ENCODE assay signal across 25 cellular contexts in the genomic region with DNA sequence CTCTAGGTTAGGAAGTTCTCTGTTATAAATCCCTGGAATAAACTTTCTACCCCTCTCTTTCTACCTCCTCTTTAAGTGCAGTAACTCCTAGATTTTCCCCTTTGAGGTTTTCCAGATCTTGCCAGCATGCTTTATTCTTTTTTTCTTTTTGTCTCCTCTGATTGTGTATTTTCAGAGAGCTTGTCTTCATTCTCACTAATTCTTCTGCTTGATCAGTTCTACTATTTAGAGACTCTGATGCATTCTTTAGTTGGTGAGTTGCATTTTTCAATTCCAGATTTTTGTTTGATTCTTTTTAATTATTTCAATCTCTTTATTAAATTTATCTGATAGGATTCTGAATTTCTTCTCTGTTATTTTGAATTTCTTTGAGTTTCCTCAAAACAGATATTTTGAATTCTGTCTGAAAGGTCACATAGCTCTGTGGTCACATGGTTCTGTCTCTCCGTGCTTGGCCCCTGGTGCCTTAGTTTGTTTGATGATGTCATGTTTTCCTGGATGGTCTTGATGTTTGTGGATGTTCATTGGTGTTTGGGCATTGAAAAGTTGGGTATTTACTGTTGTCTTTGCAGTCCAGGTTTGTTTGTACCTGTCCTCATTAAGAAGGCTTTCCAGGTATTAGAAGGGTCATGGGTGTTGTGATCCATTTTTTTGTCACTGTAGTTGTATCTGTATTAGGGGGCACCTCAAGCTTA.
"Had no signal": no experiment of that assay in that cellular context is flagged by ENCODE, and none has a peak within 500 bp of the region (broad histone marks: within the 10 kb centered on the region; RNA-seq: fewer than 3 reads in every experiment).

No MANE protein-coding gene starts in this region.

- H3K27me3 ChIP-seq: esophagus squamous epithelium, left lung, neural progenitor cell, right lobe of liver, testis, tibial artery had no signal

- H2AFZ ChIP-seq: neural progenitor cell, parathyroid adenoma had no signal

- DNase-seq: cortex of kidney; effector memory CD8-positive, alpha-beta T cell; erythroblast; esophagus squamous epithelium; foreskin melanocyte; left cardiac atrium; left lung; mesenchymal stem cell; mucosa of descending colon; naive B cell; right lobe of liver; small intestine; stimulated activated CD4-positive, alpha-beta T cell treated with anti-CD3 and anti-CD28 coated beads, Interleukin-15, amount 100 ng/mL, for 24 hours; stimulated activated CD4-positive, alpha-beta T cell treated with anti-CD3 and anti-CD28 coated beads, Interleukin-2, amount 100 ng/mL, for 48 hours; stimulated activated naive CD4-positive, alpha-beta T cell; substantia nigra; testis; tibial artery had no signal

- FAIRE-seq: endometrium, small intestine had no signal

- H3K36me3 ChIP-seq: esophagus squamous epithelium, left lung, right lobe of liver, tibial artery had no signal

- H3K4me2 ChIP-seq: neural progenitor cell had no signal

- H3K4me3 Mint-ChIP-seq: effector memory CD8-positive, alpha-beta T cell; mesothelial cell of epicardium; nephron; neural progenitor cell; type B pancreatic cell had no signal

- H3K4me1 ChIP-seq: esophagus squamous epithelium, left lung, parathyroid adenoma, right lobe of liver, testis had no signal

- ATAC-seq: effector memory CD8-positive, alpha-beta T cell; left cardiac atrium; left lung; mucosa of descending colon had no signal

- H3K4me3 ChIP-seq: esophagus squamous epithelium, left lung, mucosa of descending colon, neural progenitor cell, right lobe of liver, testis, tibial artery had no signal

- H3K9ac ChIP-seq: neural progenitor cell, parathyroid adenoma had no signal

- H3K27ac Mint-ChIP-seq: effector memory CD8-positive, alpha-beta T cell; mesothelial cell of epicardium; nephron; neural progenitor cell; progenitor cell of endocrine pancreas; type B pancreatic cell had no signal

- H3K9me3 ChIP-seq: mucosa of descending colon, right lobe of liver, testis had no signal

- H3K27me3 Mint-ChIP-seq: effector memory CD8-positive, alpha-beta T cell; naive B cell; progenitor cell of endocrine pancreas; type B pancreatic cell had no signal

- H3K4me1 Mint-ChIP-seq: mesothelial cell of epicardium, nephron had no signal

- H3K27ac ChIP-seq: esophagus squamous epithelium, left lung, neural progenitor cell, parathyroid adenoma, right lobe of liver, testis, tibial artery had no signal
